Comparison of ENCODE assay signal across 9 cellular contexts in the genomic region with DNA sequence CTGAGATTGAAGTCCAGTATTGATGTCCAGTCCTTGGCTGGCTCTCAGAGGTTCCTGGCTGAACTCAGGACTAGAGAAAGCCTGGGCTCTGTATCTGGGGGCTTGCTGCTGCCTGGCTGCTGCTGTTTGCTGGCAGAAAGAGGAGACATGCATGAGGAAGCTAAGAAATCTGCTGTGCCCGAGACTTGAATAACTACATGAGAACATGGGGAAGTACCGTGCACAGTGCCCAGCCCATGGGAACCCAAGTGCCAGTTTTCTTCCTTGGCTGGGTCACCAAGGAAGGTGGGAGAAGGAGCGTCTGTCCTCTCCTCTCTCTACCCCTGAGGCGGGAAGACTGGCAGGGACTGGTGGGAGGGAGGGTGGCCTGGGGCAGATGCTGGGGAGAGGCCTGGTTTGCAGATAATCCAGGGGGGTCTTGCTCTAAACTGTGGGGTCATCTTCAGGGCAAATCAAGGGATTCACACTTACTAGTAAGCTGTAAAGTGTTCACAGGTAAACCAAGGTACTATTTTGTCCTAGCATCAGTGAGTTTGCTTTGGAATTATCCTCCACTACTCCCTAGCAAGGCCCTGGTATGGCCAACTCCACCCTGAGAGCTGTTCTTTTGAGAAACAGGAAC.
DNase-seq lines count a peak whose midpoint lies in the region; ATAC-seq and TF ChIP-seq lines count a peak whose summit lies in the region.
"Had no signal": no experiment of that assay in that cellular context is flagged by ENCODE, and none has a peak within 500 bp of the region (broad histone marks: within the 10 kb centered on the region; RNA-seq: fewer than 3 reads in every experiment).

No MANE protein-coding gene starts in this region.

- peak overlapping the region; percentile 59 for H3K27ac ChIP-seq in VCaP
- H3K27ac ChIP-seq in layer of hippocampus (ENCODE audit: low read depth, low read length) = peak overlapping the region; percentile 66

- H3K27ac Mint-ChIP-seq in stimulated activated naive CD8-positive, alpha-beta T cell treated with anti-CD3 and anti-CD28 coated beads, Interleukin-15, amount 100 ng/mL, for 72 hours = peak overlapping the region; percentile 62 to 78
- H3K27ac Mint-ChIP-seq: activated CD4-positive, alpha-beta T cell treated with anti-CD3 and anti-CD28 coated beads, Interleukin-2, amount 10 ng/mL, durations not matched to agents 7 days and 5 days had no signal

- peaks cover 54% of the 10 kb centered on the region for H3K4me1 Mint-ChIP-seq in stimulated activated naive CD8-positive, alpha-beta T cell treated with anti-CD3 and anti-CD28 coated beads, Interleukin-15, amount 100 ng/mL, for 72 hours

- H3K27me3 Mint-ChIP-seq in stimulated activated naive CD8-positive, alpha-beta T cell treated with anti-CD3 and anti-CD28 coated beads, Interleukin-15, amount 100 ng/mL, for 72 hours = no peaks in the 10 kb centered on the region
- H3K27me3 Mint-ChIP-seq: activated CD4-positive, alpha-beta T cell treated with anti-CD3 and anti-CD28 coated beads, Interleukin-2, amount 10 ng/mL, durations not matched to agents 7 days and 5 days had no signal

- peaks cover 10 to 11% of the 10 kb centered on the region in 2 donors for H3K9me3 Mint-ChIP-seq in stimulated activated naive CD8-positive, alpha-beta T cell treated with anti-CD3 and anti-CD28 coated beads, Interleukin-15, amount 100 ng/mL, for 72 hours

- no peak for DNase-seq in stimulated activated naive CD8-positive, alpha-beta T cell treated with anti-CD3 and anti-CD28 coated beads, Interleukin-15, amount 100 ng/mL, for 72 hours
- DNase-seq in effector CD4-positive, alpha-beta T cell = no peak
- DNase-seq in DMS79 (lab: John Stamatoyannopoulos, UW) = no peak
- DNase-seq: activated CD4-positive, alpha-beta T cell treated with anti-CD3 and anti-CD28 coated beads, Interleukin-2, amount 10 ng/mL, durations not matched to agents 7 days and 5 days had no signal

- H3K4me3 Mint-ChIP-seq in stimulated activated naive CD8-positive, alpha-beta T cell treated with anti-CD3 and anti-CD28 coated beads, Interleukin-15, amount 100 ng/mL, for 72 hours = peak overlapping the region in 1 of 2 donors; percentile 17
- H3K4me3 Mint-ChIP-seq: activated CD4-positive, alpha-beta T cell treated with anti-CD3 and anti-CD28 coated beads, Interleukin-2, amount 10 ng/mL, durations not matched to agents 7 days and 5 days had no signal

- ATAC-seq in GM21786 (IDR thresholded peaks at IDR 0.05; ENCODE audit: unreplicated experiment) (peak; percentile 77), GM19452 (IDR thresholded peaks at IDR 0.05; ENCODE audit: unreplicated experiment) (no peak), HG02973 (IDR thresholded peaks at IDR 0.05; ENCODE audit: unreplicated experiment) (no peak)
- ATAC-seq in stimulated activated naive CD8-positive, alpha-beta T cell treated with anti-CD3 and anti-CD28 coated beads, Interleukin-15, amount 100 ng/mL, for 72 hours = no peak

- no peaks in the 10 kb centered on the region for H3K27me3 ChIP-seq in layer of hippocampus (ENCODE audit: control insufficient read depth, insufficient read depth, low read length)

- TF ChIP-seq CTCF in VCaP (conservative IDR thresholded peaks at IDR 0.05) = no peak
